In genomic region chr16:30533748-30534367, GRCh38 we compare ENCODE assay signal across 6 cellular contexts. TPM values are rescaled to one million over a fixed set of nuclear protein-coding genes. Genes with fewer than 3 reads are reported as not detected.
DNase-seq lines count a peak whose midpoint lies in the region; FAIRE-seq and TF ChIP-seq lines count a peak whose summit lies in the region.

No MANE protein-coding gene starts in this region.

- H3K9me3 ChIP-seq in BE2C, result no peaks in the 10 kb centered on the region
- no peaks in the 10 kb centered on the region for H3K9me3 ChIP-seq in mesenchymal stem cell (ENCODE audit: control insufficient read depth, low read length)

- H2AK5ac ChIP-seq in mesenchymal stem cell (ENCODE audit: low read length, severe bottlenecking), result no peak overlapping the region

- H4K8ac ChIP-seq in mesenchymal stem cell (ENCODE audit: low read length), result peak overlapping the region; percentile 100

- H3K4me2 ChIP-seq in mesenchymal stem cell (ENCODE audit: low read length, poor library complexity, severe bottlenecking), result peak overlapping the region; percentile 61

- H3K9me3 Mint-ChIP-seq in HFFc6, result no peaks in the 10 kb centered on the region
- H3K9me3 Mint-ChIP-seq in activated naive CD4-positive, alpha-beta T cell treated with anti-CD3 and anti-CD28 coated beads, Interleukin-2, amount 10 ng/mL, durations not matched to agents 7 days and 5 days, result no peaks in the 10 kb centered on the region

- peak overlapping the region; percentile 69 for H3K4me3 ChIP-seq in BE2C (ENCODE audit: low read depth, low read length)
- peak overlapping the region; percentile 55 to 89 for H3K4me3 ChIP-seq in mesenchymal stem cell (ENCODE audit: insufficient read depth in 1 of 2, low read depth in 1 of 2, low read length in 2 of 2)

- H2BK15ac ChIP-seq in mesenchymal stem cell (ENCODE audit: low read depth, poor library complexity, severe bottlenecking), result no peak overlapping the region

- H3K36me3 ChIP-seq in BE2C (no peaks in the 10 kb centered on the region), mesenchymal stem cell (ENCODE audit: control insufficient read depth in 1 of 2, insufficient read depth in 2 of 2, low read depth in 1 of 2, low read length in 2 of 2) (peaks cover 12 to 25% of the 10 kb centered on the region in 2 experiments)

- FAIRE-seq in urothelium cell line (lab: Jason Lieb, UNC), result no peak

- H3K27me3 Mint-ChIP-seq in HFFc6 (ENCODE audit: insufficient read depth), result peaks cover 4% of the 10 kb centered on the region; the same call in 1 of the 2 replicates
- no peaks in the 10 kb centered on the region for H3K27me3 Mint-ChIP-seq in activated naive CD4-positive, alpha-beta T cell treated with anti-CD3 and anti-CD28 coated beads, Interleukin-2, amount 10 ng/mL, durations not matched to agents 7 days and 5 days

- H2AFZ ChIP-seq in mesenchymal stem cell (ENCODE audit: low read depth, low read length), result peak overlapping the region; percentile 79

- no peak overlapping the region for H3K23ac ChIP-seq in mesenchymal stem cell (ENCODE audit: low read length in 2 of 2)

- no peak overlapping the region for H2BK12ac ChIP-seq in mesenchymal stem cell (ENCODE audit: low read length in 2 of 2)

- H3K18ac ChIP-seq in mesenchymal stem cell (ENCODE audit: low read depth in 1 of 2, low read length in 2 of 2), result peak overlapping the region; percentile 89 to 98

- peaks cover 16% of the 10 kb centered on the region for H3K4me1 Mint-ChIP-seq in HFFc6 (ENCODE audit: low read depth)
- H3K4me1 Mint-ChIP-seq in activated naive CD4-positive, alpha-beta T cell treated with anti-CD3 and anti-CD28 coated beads, Interleukin-2, amount 10 ng/mL, durations not matched to agents 7 days and 5 days, result peaks cover 56% of the 10 kb centered on the region

- no peak overlapping the region for H2BK5ac ChIP-seq in mesenchymal stem cell (ENCODE audit: low read depth, low read length, poor library complexity, severe bottlenecking)

- peak overlapping the region; percentile 90 for H3K4me3 Mint-ChIP-seq in HFFc6
- peak overlapping the region; percentile 86 for H3K4me3 Mint-ChIP-seq in activated naive CD4-positive, alpha-beta T cell treated with anti-CD3 and anti-CD28 coated beads, Interleukin-2, amount 10 ng/mL, durations not matched to agents 7 days and 5 days

- DNase-seq in BE2C (no peak), HFFc6 (no peak), mesenchymal stem cell (no peak), urothelium cell line (ENCODE audit: low spot score) (no peak)
- DNase-seq in activated naive CD4-positive, alpha-beta T cell treated with anti-CD3 and anti-CD28 coated beads, Interleukin-2, amount 10 ng/mL, durations not matched to agents 7 days and 5 days, result peak; percentile 49
- DNase-seq in NK-92 treated with Interleukin-12 subunit alpha and Interleukin-12 subunit beta, amount 100 ng/mL, for 24 hours (lab: John Stamatoyannopoulos, UW), result no peak

- WGBS in mesenchymal stem cell, result 48% methylated on average over 29 of the region's 29 CpGs

- H3K27ac Mint-ChIP-seq in HFFc6, result peak overlapping the region; percentile 61
- H3K27ac Mint-ChIP-seq in activated naive CD4-positive, alpha-beta T cell treated with anti-CD3 and anti-CD28 coated beads, Interleukin-2, amount 10 ng/mL, durations not matched to agents 7 days and 5 days, result peak overlapping the region; percentile 97

- CTCF ChIA-PET in activated naive CD4-positive, alpha-beta T cell treated with anti-CD3 and anti-CD28 coated beads, Interleukin-2, amount 10 ng/mL, durations not matched to agents 7 days and 5 days (lab: Charles Lee), result interaction anchor here (0.5 to 4.1 kb wide), 10 partner anchors 12 to 138 kb away, joined by 3 to 42 read pairs (median 11); partner anchors contain the start of genes DCTPP1, ZNF688, ZNF764 and ZNF785

- H3K79me1 ChIP-seq in mesenchymal stem cell (replicated peaks; ENCODE audit: low read length, poor library complexity, severe bottlenecking), result peaks cover 18% of the 10 kb centered on the region

- TF ChIP-seq CTCF in BE2C (IDR thresholded peaks at IDR 0.05; ENCODE audit: low read depth, low read length) (no peak), HFFc6 (IDR thresholded peaks at IDR 0.05) (no peak)

- peak overlapping the region; percentile 97 for H3K9ac ChIP-seq in mesenchymal stem cell (ENCODE audit: low read length)

- peak overlapping the region; percentile 35 to 93 for H3K4ac ChIP-seq in mesenchymal stem cell (ENCODE audit: low read depth in 1 of 2, low read length in 2 of 2)

- H3K4me1 ChIP-seq in BE2C, result peaks cover 8% of the 10 kb centered on the region; the same call in 1 of the 2 replicates
- H3K4me1 ChIP-seq in mesenchymal stem cell (ENCODE audit: control insufficient read depth, insufficient read depth, low read depth, low read length), result peaks cover 18% of the 10 kb centered on the region

- H3K27me3 ChIP-seq in BE2C (no peaks in the 10 kb centered on the region), mesenchymal stem cell (ENCODE audit: control insufficient read depth in 1 of 2, insufficient read depth in 1 of 2, low read length in 2 of 2) (no peaks in the 10 kb centered on the region)

- peak overlapping the region; percentile 97 for H4K91ac ChIP-seq in mesenchymal stem cell (ENCODE audit: low read length)

- no peak overlapping the region for H3K14ac ChIP-seq in mesenchymal stem cell (ENCODE audit: low read length in 2 of 2)

- no peaks in the 10 kb centered on the region for H3K36me3 Mint-ChIP-seq in HFFc6 (ENCODE audit: low read depth)
- peaks cover 30% of the 10 kb centered on the region for H3K36me3 Mint-ChIP-seq in activated naive CD4-positive, alpha-beta T cell treated with anti-CD3 and anti-CD28 coated beads, Interleukin-2, amount 10 ng/mL, durations not matched to agents 7 days and 5 days

- H3K27ac ChIP-seq in mesenchymal stem cell (ENCODE audit: low read length, poor library complexity, severe bottlenecking), result no peak overlapping the region

- H2BK120ac ChIP-seq in mesenchymal stem cell (ENCODE audit: low read depth, low read length), result peak overlapping the region; percentile 77

RNA-seq across cellular contexts. Expression of gene ZNF747, which starts 0.8 kb away (rescaled TPM):
- polyA plus RNA-seq in BE2C (2012; ENCODE audit: insufficient read depth, insufficient read length, low read depth), result 6.4 TPM
- 1 to 10 TPM; 3.2 to 4.7 (median 3.8) TPM for total RNA-seq in HFFc6 (2021; fragmentation: NEBNext Ultra II Directional; extraction: Animal tissue kit (Norgen Biotek cat#: 25700))
- 2.6 TPM for polyA plus RNA-seq in mesenchymal stem cell (2013, experiment 1 of 2)
- 3.0 TPM for polyA plus RNA-seq in mesenchymal stem cell (2013, experiment 2 of 2)

RNA-seq across cellular contexts. Expression of gene ZNF768, which starts 7.5 kb away (rescaled TPM):
- polyA plus RNA-seq in BE2C (2012; ENCODE audit: insufficient read depth, insufficient read length, low read depth), result 131 TPM
- 10 to 100 TPM; 19.8 to 22.8 (median 20.8) TPM for total RNA-seq in HFFc6 (2021; fragmentation: NEBNext Ultra II Directional; extraction: Animal tissue kit (Norgen Biotek cat#: 25700))
- polyA plus RNA-seq in mesenchymal stem cell (2013, experiment 1 of 2), result 21.3 TPM
- polyA plus RNA-seq in mesenchymal stem cell (2013, experiment 2 of 2), result 20.6 TPM

RNA-seq across cellular contexts. Expression of gene ZNF764, which starts 24.3 kb away (rescaled TPM):
- 20.1 TPM for polyA plus RNA-seq in BE2C (2012; ENCODE audit: insufficient read depth, insufficient read length, low read depth)
- total RNA-seq in HFFc6 (2021; fragmentation: NEBNext Ultra II Directional; extraction: Animal tissue kit (Norgen Biotek cat#: 25700)), result 1 to 10 TPM; 5.1 to 6.8 (median 5.7) TPM
- polyA plus RNA-seq in mesenchymal stem cell (2013, experiment 1 of 2), result 6.1 TPM
- 5.7 TPM for polyA plus RNA-seq in mesenchymal stem cell (2013, experiment 2 of 2)

RNA-seq across cellular contexts. Expression of gene ZNF688, which starts 37.7 kb away (rescaled TPM):
- polyA plus RNA-seq in BE2C (2012; ENCODE audit: insufficient read depth, insufficient read length, low read depth), result 19.9 TPM
- 10 to 100 TPM in 1 of 6 experiments, 1 to 10 TPM in 5; 5.9 to 10.4 (median 7.6) TPM for total RNA-seq in HFFc6 (2021; fragmentation: NEBNext Ultra II Directional; extraction: Animal tissue kit (Norgen Biotek cat#: 25700))
- 6.7 TPM for polyA plus RNA-seq in mesenchymal stem cell (2013, experiment 1 of 2)
- polyA plus RNA-seq in mesenchymal stem cell (2013, experiment 2 of 2), result 7.8 TPM

RNA-seq across cellular contexts. Expression of gene ZNF785, which starts 51.6 kb away (rescaled TPM):
- 33.5 TPM for polyA plus RNA-seq in BE2C (2012; ENCODE audit: insufficient read depth, insufficient read length, low read depth)
- total RNA-seq in HFFc6 (2021; fragmentation: NEBNext Ultra II Directional; extraction: Animal tissue kit (Norgen Biotek cat#: 25700)), result 10 to 100 TPM in 3 of 6 experiments, 1 to 10 TPM in 3; 7.3 to 12.2 (median 10.1) TPM
- polyA plus RNA-seq in mesenchymal stem cell (2013, experiment 1 of 2), result 3.1 TPM
- polyA plus RNA-seq in mesenchymal stem cell (2013, experiment 2 of 2), result 3.3 TPM
